29 cellular contexts compared by ENCODE assay signal in genomic region chr20:4318891-4319290, GRCh38.
"Had no signal": no experiment of that assay in that cellular context is flagged by ENCODE, and none has a peak within 500 bp of the region (broad histone marks: within the 10 kb centered on the region; RNA-seq: fewer than 3 reads in every experiment).

No MANE protein-coding gene starts in this region.

- H3K4me3 Mint-ChIP-seq: activated CD4-positive, alpha-beta memory T cell treated with anti-CD3 and anti-CD28 coated beads, Interleukin-2, amount 10 ng/mL, durations not matched to agents 7 days and 5 days; activated CD4-positive, alpha-beta T cell treated with anti-CD3 and anti-CD28 coated beads for 36 hours; activated CD4-positive, alpha-beta T cell treated with anti-CD3 and anti-CD28 coated beads, Interleukin-2, amount 10 ng/mL, durations not matched to agents 24 days and 14 days; activated naive CD8-positive, alpha-beta T cell; activated T-cell treated with anti-CD3 and anti-CD28 coated beads, Interleukin-2, amount 50 U/mL, for 4 hours; activated T-helper 17 cell treated with anti-CD3 and anti-CD28 coated beads, Interleukin-2, amount 50 U/mL, for 72 hours; effector memory CD8-positive, alpha-beta T cell had no signal

- ATAC-seq: activated CD4-positive, alpha-beta T cell treated with anti-CD3 and anti-CD28 coated beads for 36 hours; activated T-cell treated with anti-CD3 and anti-CD28 coated beads, Interleukin-2, amount 50 U/mL, for 4 hours; activated T-helper 17 cell treated with anti-CD3 and anti-CD28 coated beads, Interleukin-2, amount 50 U/mL, for 72 hours; body of pancreas; effector memory CD8-positive, alpha-beta T cell; heart left ventricle had no signal

- H3K4me3 ChIP-seq: adrenal gland, body of pancreas, esophagus muscularis mucosa, heart left ventricle had no signal

- H3K9me3 ChIP-seq: adrenal gland, body of pancreas had no signal

- H3K27ac Mint-ChIP-seq: activated CD4-positive, alpha-beta memory T cell treated with anti-CD3 and anti-CD28 coated beads, Interleukin-2, amount 10 ng/mL, durations not matched to agents 7 days and 5 days; activated CD4-positive, alpha-beta T cell treated with anti-CD3 and anti-CD28 coated beads for 36 hours; activated CD4-positive, alpha-beta T cell treated with anti-CD3 and anti-CD28 coated beads, Interleukin-2, amount 10 ng/mL, durations not matched to agents 24 days and 14 days; activated naive CD8-positive, alpha-beta T cell; activated T-helper 17 cell treated with anti-CD3 and anti-CD28 coated beads, Interleukin-2, amount 50 U/mL, for 72 hours; effector memory CD8-positive, alpha-beta T cell had no signal

- H3K27ac ChIP-seq: adrenal gland, body of pancreas, esophagus muscularis mucosa, heart left ventricle had no signal

- H3K27me3 ChIP-seq: adrenal gland, body of pancreas, esophagus muscularis mucosa, heart left ventricle had no signal

- H3K9me3 Mint-ChIP-seq: activated T-cell treated with anti-CD3 and anti-CD28 coated beads, Interleukin-2, amount 50 U/mL, for 4 hours; activated T-helper 17 cell treated with anti-CD3 and anti-CD28 coated beads, Interleukin-2, amount 50 U/mL, for 72 hours had no signal

- H3K36me3 Mint-ChIP-seq: activated naive CD8-positive, alpha-beta T cell had no signal

- H3K4me1 ChIP-seq: adrenal gland, body of pancreas, esophagus muscularis mucosa, heart left ventricle had no signal

- H3K36me3 ChIP-seq: adrenal gland, esophagus muscularis mucosa, heart left ventricle had no signal

- DNase-seq: activated CD4-positive, alpha-beta memory T cell treated with anti-CD3 and anti-CD28 coated beads, Interleukin-2, amount 10 ng/mL, durations not matched to agents 7 days and 5 days; activated CD4-positive, alpha-beta T cell treated with anti-CD3 and anti-CD28 coated beads for 36 hours; activated CD4-positive, alpha-beta T cell treated with anti-CD3 and anti-CD28 coated beads, Interleukin-2, amount 10 ng/mL, durations not matched to agents 24 days and 14 days; activated CD4-positive, alpha-beta T cell treated with anti-CD3 and anti-CD28 coated beads, Interleukin-2, amount 50 U/mL, for 4 hours; activated CD4-positive, CD25-positive, alpha-beta regulatory T cell; activated CD4-positive, CD25-positive, alpha-beta regulatory T cell treated with anti-CD3 and anti-CD28 coated beads, Interleukin-2, amount 50 U/mL, for 72 hours; activated effector memory CD4-positive, alpha-beta T cell treated with Interleukin-2 at 50 U/mL for 16 hours; activated gamma-delta T cell treated with Interleukin-2 at 50 U/mL for 16 hours; activated naive CD4-positive, alpha-beta T cell treated with anti-CD3 and anti-CD28 coated beads, Interleukin-2, amount 50 U/mL, for 16 hours; activated naive CD4-positive, alpha-beta T cell treated with Interleukin-2 at 50 U/mL for 16 hours; activated T-cell treated with anti-CD3 and anti-CD28 coated beads, Interleukin-2, amount 50 U/mL, for 4 hours; amygdala; aorta; body of pancreas; caudate nucleus; cortex of kidney; dermis blood vessel endothelial cell; effector CD4-positive, alpha-beta T cell; effector memory CD8-positive, alpha-beta T cell; erythroblast; foreskin fibroblast; glutamatergic neuron; heart left ventricle; hypothalamus; T-helper 2 cell had no signal

- H3K4me1 Mint-ChIP-seq: activated CD4-positive, alpha-beta memory T cell treated with anti-CD3 and anti-CD28 coated beads, Interleukin-2, amount 10 ng/mL, durations not matched to agents 7 days and 5 days; activated CD4-positive, alpha-beta T cell treated with anti-CD3 and anti-CD28 coated beads for 36 hours; activated CD4-positive, alpha-beta T cell treated with anti-CD3 and anti-CD28 coated beads, Interleukin-2, amount 10 ng/mL, durations not matched to agents 24 days and 14 days; activated T-helper 17 cell treated with anti-CD3 and anti-CD28 coated beads, Interleukin-2, amount 50 U/mL, for 72 hours had no signal
